In genomic region chr6:31794866-31795615, GRCh38 we compare ENCODE assay signal across 8 cellular contexts. TPM values are rescaled to one million over a fixed set of nuclear protein-coding genes. Genes with fewer than 3 reads are reported as not detected.
A peak's percentile ranks its signal among the peaks of the same experiment; 100 is the strongest.
DNase-seq lines count a peak whose midpoint lies in the region; ATAC-seq and TF ChIP-seq lines count a peak whose summit lies in the region.

No MANE protein-coding gene starts in this region.

- no peaks in the 10 kb centered on the region for H3K9me3 Mint-ChIP-seq in WTC11

- H3K9me3 ChIP-seq in ovary = no peaks in the 10 kb centered on the region

- peak overlapping the region; percentile 99 for H3K4me3 Mint-ChIP-seq in WTC11

- POLR2A ChIA-PET in WTC11 (lab: Charles Lee) = interaction anchor here (0.6 to 2.6 kb wide), 7 partner anchors 14 to 92 kb away, joined by 3 to 18 read pairs (median 4); partner anchors contain the start of genes ABHD16A, HSPA1A, HSPA1B and HSPA1L

- no peaks in the 10 kb centered on the region for H3K27me3 ChIP-seq in ovary

- TF ChIP-seq EP300 in ovary (IDR thresholded peaks at IDR 0.05) = no peak

- 1% methylated on average over 44 of the region's 44 CpGs for WGBS in ovary, 3 donors

- CTCF ChIA-PET in WTC11 (lab: Charles Lee) = interaction anchor here (0.6 to 2.5 kb wide), 21 partner anchors 11 to 134 kb away, joined by 3 to 30 read pairs (median 6); partner anchors contain the start of genes ABHD16A, C6orf47, DDAH2 and EHMT2

- intact Hi-C loops in ovary (cut with DNase I) = loop anchor here in 2 of 4 donors (5.0 to 10.0 kb wide), 2 partner anchors 37 to 60 kb away; partner anchors contain the start of gene CLIC1 (in 1 of the 2)

- H3K27ac Mint-ChIP-seq in WTC11 = peak overlapping the region; percentile 97

- peak; percentile 59 for DNase-seq in NCI-H2029 (lab: John Stamatoyannopoulos, UW)
- DNase-seq in NCI-H2029 treated with DMSO at 0.1 percent for 48 hours (lab: John Stamatoyannopoulos, UW) = no peak
- no peak for DNase-seq in WTC11 (ENCODE audit: low spot score)
- no peak for DNase-seq in foreskin fibroblast
- DNase-seq in ovary = peak in 1 of 5 donors; percentile 54
- no peak for DNase-seq in COLO668 (lab: John Stamatoyannopoulos, UW; ENCODE audit: unreplicated experiment)
- DNase-seq in cerebellar nuclear complex (lab: John Stamatoyannopoulos, UW) = no peak

- peaks cover 24% of the 10 kb centered on the region for H3K36me3 Mint-ChIP-seq in WTC11

- peak overlapping the region; percentile 93 to 96 for H3K27ac ChIP-seq in ovary

- H3K4me1 ChIP-seq in ovary (ENCODE audit: insufficient read depth) = peaks cover 6% of the 10 kb centered on the region

- no peak for TF ChIP-seq POLR2A in ovary (IDR thresholded peaks at IDR 0.05)

- ATAC-seq in HG02938 (IDR thresholded peaks at IDR 0.05; ENCODE audit: unreplicated experiment) (peak; percentile 16), WTC11 (peak; percentile 2; the same call in 1 of the 2 replicates)

- H3K27me3 Mint-ChIP-seq in WTC11 (ENCODE audit: low read depth) = no peaks in the 10 kb centered on the region

- H3K4me3 ChIP-seq in foreskin fibroblast (ENCODE audit: low read depth in 1 of 2, low read length in 2 of 2) (peak overlapping the region; percentile 93 to 98), ovary (peak overlapping the region; percentile 67)

- H3K4me1 Mint-ChIP-seq in WTC11 = peaks cover 9% of the 10 kb centered on the region

- H3K36me3 ChIP-seq in ovary = no peaks in the 10 kb centered on the region

- no peak for TF ChIP-seq CTCF in WTC11 (IDR thresholded peaks at IDR 0.05)
- TF ChIP-seq CTCF in foreskin fibroblast (IDR thresholded peaks at IDR 0.05; ENCODE audit: low read depth, low read length) = no peak
- no peak for TF ChIP-seq CTCF in ovary (IDR thresholded peaks at IDR 0.05)

TF ChIP-seq in WTC11, 78 proteins besides CTCF, POLR2A, EP300 and RAD21:
- TF ChIP-seq ZMAT4 (CRISPR knock-in tag; IDR thresholded peaks at IDR 0.05) (no peak), HMGA2 (CRISPR knock-in tag; IDR thresholded peaks at IDR 0.05) (no peak), KAT7 (CRISPR knock-in tag; IDR thresholded peaks at IDR 0.05; ENCODE audit: borderline replicate concordance) (no peak), ERG (CRISPR knock-in tag; IDR thresholded peaks at IDR 0.05) (no peak), ZBTB21 (CRISPR knock-in tag; IDR thresholded peaks at IDR 0.05; ENCODE audit: borderline replicate concordance) (no peak), ATF6 (CRISPR knock-in tag; IDR thresholded peaks at IDR 0.05) (no peak), PRDM15 (CRISPR knock-in tag; IDR thresholded peaks at IDR 0.05) (no peak), STAT6 (CRISPR knock-in tag; conservative IDR thresholded peaks at IDR 0.05; ENCODE audit: low read depth) (no peak), CREB1 (CRISPR knock-in tag; IDR thresholded peaks at IDR 0.05) (no peak), EMX1 (CRISPR knock-in tag; IDR thresholded peaks at IDR 0.05) (no peak)

RNA-seq across cellular contexts. Expression of gene VARS1, which starts 0.5 kb away (rescaled TPM):
- total RNA-seq in WTC11 (2021) (147 to 177 TPM (median 161 TPM) in 3 replicates), ovary (10 to 100 TPM; 16.0 to 73.6 (median 44.1) TPM)
- polyA plus RNA-seq in ovary = 10 to 100 TPM; 21.1 to 29.8 TPM

RNA-seq across cellular contexts. Expression of gene LSM2, which starts 11.7 kb away (rescaled TPM):
- total RNA-seq in WTC11 (2021) (104 to 121 TPM (median 119 TPM) in 3 replicates), ovary (10 to 100 TPM; 35.9 to 58.3 (median 47.5) TPM)
- polyA plus RNA-seq in ovary = 10 to 100 TPM; 51.2 to 90.7 TPM

RNA-seq across cellular contexts. Expression of gene VWA7, which starts 17.9 kb away (rescaled TPM):
- total RNA-seq in WTC11 (2021) (1.2 to 1.8 TPM (median 1.4 TPM) in 3 replicates), ovary (10 to 100 TPM in 1 of 7 donors, 1 to 10 TPM in 5, under 1 TPM in 1; 0.48 to 25.2 (median 1.7) TPM)
- polyA plus RNA-seq in ovary = under 1 TPM; 0.18 to 0.62 TPM

RNA-seq across cellular contexts. Expression of gene HSPA1L, which starts 20.0 kb away (rescaled TPM):
- total RNA-seq in WTC11 (2021) (1.2 to 2.1 TPM (median 1.9 TPM) in 3 replicates), ovary (1 to 10 TPM; 1.3 to 6.1 (median 3.9) TPM)
- polyA plus RNA-seq in ovary = 1 to 10 TPM; 3.2 to 6.1 TPM

RNA-seq across cellular contexts. Expression of gene HSPA1A, which starts 20.3 kb away (rescaled TPM):
- total RNA-seq in WTC11 (2021) = 57.2 to 80.1 TPM (median 75.8 TPM) in 3 replicates
- total RNA-seq in ovary = 100 to 1,000 TPM in 5 of 7 donors, 10 to 100 TPM in 2; 51.5 to 340 (median 140) TPM
- polyA plus RNA-seq in ovary = 10 to 100 TPM; 44.6 to 83.1 TPM
